ENCODE assay signal across 8 cellular contexts in genomic region chr6:57173886-57174510, GRCh38. TPM values are rescaled to one million over a fixed set of nuclear protein-coding genes. Genes with fewer than 3 reads are reported as not detected.
A peak's percentile ranks its signal among the peaks of the same experiment; 100 is the strongest.
DNase-seq lines count a peak whose midpoint lies in the region; ATAC-seq and TF ChIP-seq lines count a peak whose summit lies in the region.

No MANE protein-coding gene starts in this region.

- H3K9me3 ChIP-seq in HEK293 (ENCODE audit: control insufficient read depth, insufficient read depth, low read depth, low read length), result no peaks in the 10 kb centered on the region
- H3K9me3 ChIP-seq in iPS-18a (ENCODE audit: control insufficient read depth, low read depth, low read length), result no peaks in the 10 kb centered on the region
- H3K9me3 ChIP-seq in tibial artery, result no peaks in the 10 kb centered on the region

- peaks cover 17% of the 10 kb centered on the region for H3K27me3 ChIP-seq in iPS-18a (ENCODE audit: control insufficient read depth, insufficient read depth, low read length)
- H3K27me3 ChIP-seq in tibial artery, result no peaks in the 10 kb centered on the region

- H3K9me3 Mint-ChIP-seq in activated B cell treated with CpG ODN at 0.5 μM for 24 hours, result no peaks in the 10 kb centered on the region

- H3K27ac ChIP-seq in HEK293 (ENCODE audit: extremely low read depth, low read depth, low read length) (peak overlapping the region; percentile 34; the same call in 1 of the 2 replicates), iPS-18a (ENCODE audit: low read length) (no peak overlapping the region), tibial artery (peak overlapping the region; percentile 90 to 92)

- H3K4me3 ChIP-seq in AG10803 (ENCODE audit: low read length), result peak overlapping the region; percentile 92
- H3K4me3 ChIP-seq in HEK293 (ENCODE audit: low read depth, low read length), result peak overlapping the region; percentile 65
- H3K4me3 ChIP-seq in iPS-18a (ENCODE audit: low read length), result peak overlapping the region; percentile 85
- H3K4me3 ChIP-seq in tibial artery, result peak overlapping the region; percentile 68 to 92
- H3K4me3 ChIP-seq in lower leg skin (ENCODE audit: low read depth, poor library complexity, severe bottlenecking), result no peak overlapping the region

- no peak for ATAC-seq in activated B cell treated with CpG ODN at 0.5 μM for 24 hours (ENCODE audit: low read depth)

- H3K27ac Mint-ChIP-seq in activated B cell treated with CpG ODN at 0.5 μM for 24 hours, result peak overlapping the region; percentile 41

- intact Hi-C loops in activated B cell treated with CpG ODN at 0.5 μM for 24 hours (cut with micrococcal nuclease), result loop anchor here (2.0 to 5.0 kb wide), 3 partner anchors 67 to 787 kb away; no protein-coding TSS in a partner anchor
- intact Hi-C loops in tibial artery (cut with DNase I; ENCODE audit: low total_unique reads), result loop anchor here (5.0 to 10.0 kb wide), 2 partner anchors 48 to 91 kb away; partner anchors contain the start of gene RAB23
- intact Hi-C loops in lower leg skin (cut with DNase I; ENCODE audit: low total_unique reads), result no loop called here

- CTCF ChIA-PET in HEK293 (lab: Yijun Ruan, JAX), result interaction anchor here (0.6 kb wide), 1 partner anchor 271 kb away, joined by 3 read pairs; no protein-coding TSS in a partner anchor
- CTCF ChIA-PET in activated B cell treated with CpG ODN at 0.5 μM for 24 hours (lab: Charles Lee), result no interaction called here

- H3K36me3 ChIP-seq in HEK293 (ENCODE audit: control insufficient read depth in 2 of 2, insufficient read depth in 1 of 2, low read length in 2 of 2) (peaks cover 0 to 5% of the 10 kb centered on the region in 2 experiments; a peak in 2 of 3 replicates), iPS-18a (ENCODE audit: control insufficient read depth, low read depth, low read length) (no peaks in the 10 kb centered on the region), tibial artery (no peaks in the 10 kb centered on the region)

- POLR2A ChIA-PET in HEK293 (lab: Yijun Ruan, JAX) (no interaction called here), activated B cell treated with CpG ODN at 0.5 μM for 24 hours (lab: Charles Lee) (interaction anchor here (0.6 kb wide), 1 partner anchor 91 kb away, joined by 3 read pairs; no protein-coding TSS in a partner anchor)

- DNase-seq in AG10803 (ENCODE audit: low read depth) (peak; percentile 85), activated B cell treated with CpG ODN at 0.5 μM for 24 hours (no peak), tibial artery (no peak), NCI-H146 (lab: John Stamatoyannopoulos, UW) (no peak), lower leg skin (ENCODE audit: low spot score in 2 of 2) (no peak), NCI-H774 (lab: John Stamatoyannopoulos, UW) (no peak)

- peaks cover 26% of the 10 kb centered on the region for H3K4me1 Mint-ChIP-seq in activated B cell treated with CpG ODN at 0.5 μM for 24 hours

- H3K4me1 ChIP-seq in HEK293 (ENCODE audit: control insufficient read depth, insufficient read depth, low read length), result peaks cover 14% of the 10 kb centered on the region; the same call in 1 of the 2 replicates
- H3K4me1 ChIP-seq in iPS-18a (ENCODE audit: control insufficient read depth, low read depth, low read length), result peaks cover 21% of the 10 kb centered on the region
- H3K4me1 ChIP-seq in tibial artery, result peaks cover 1 to 47% (median 35%) of the 10 kb centered on the region in 4 donors

- TF ChIP-seq CTCF in AG10803 (conservative IDR thresholded peaks at IDR 0.05; ENCODE audit: low read length) (no peak), HEK293 (tag by site-specific recombination; IDR thresholded peaks at IDR 0.05) (no peak), activated B cell treated with CpG ODN at 0.5 μM for 24 hours (IDR thresholded peaks at IDR 0.05) (no peak), tibial artery (IDR thresholded peaks at IDR 0.05) (no peak), lower leg skin (IDR thresholded peaks at IDR 0.05) (no peak)

- peaks cover 4% of the 10 kb centered on the region for H3K36me3 Mint-ChIP-seq in activated B cell treated with CpG ODN at 0.5 μM for 24 hours (ENCODE audit: low read depth)

- H3K27me3 Mint-ChIP-seq in activated B cell treated with CpG ODN at 0.5 μM for 24 hours, result no peaks in the 10 kb centered on the region

- no peak for TF ChIP-seq POLR2A in lower leg skin (IDR thresholded peaks at IDR 0.05)

- WGBS in lower leg skin, 2 donors, result 55 to 61% methylated on average over 5 of the region's 5 CpGs

- peak overlapping the region; percentile 92 for H3K4me3 Mint-ChIP-seq in activated B cell treated with CpG ODN at 0.5 μM for 24 hours

- H3K9ac ChIP-seq in iPS-18a (ENCODE audit: low read length), result peak overlapping the region; percentile 63

TF ChIP-seq in HEK293, 187 proteins besides CTCF, POLR2A, EP300 and RAD21 (continues in another document):
- TF ChIP-seq ZNF169 (tag by site-specific recombination; IDR thresholded peaks at IDR 0.05) (no peak), PRDM1 (tag by site-specific recombination; IDR thresholded peaks at IDR 0.05) (peak; percentile 89), GLI4 (tag by site-specific recombination; IDR thresholded peaks at IDR 0.05) (no peak), ZSCAN16 (tag by site-specific recombination; IDR thresholded peaks at IDR 0.05) (no peak), SP7 (tag by site-specific recombination; IDR thresholded peaks at IDR 0.05) (peak; percentile 28; the same call in 1 of the 2 replicates), ZNF394 (tag by site-specific recombination; IDR thresholded peaks at IDR 0.05; ENCODE audit: borderline replicate concordance) (peak; percentile 14; the same call in 1 of the 2 replicates), ZNF600 (tag by site-specific recombination; IDR thresholded peaks at IDR 0.05) (peak; percentile 79; the same call in 1 of the 2 replicates), HIC1 (tag by site-specific recombination; IDR thresholded peaks at IDR 0.05) (no peak), ZBTB48 (tag by site-specific recombination; IDR thresholded peaks at IDR 0.05) (peak; percentile 86), HOXC10 (CRISPR knock-in tag; IDR thresholded peaks at IDR 0.05) (no peak), PATZ1 (tag by site-specific recombination; IDR thresholded peaks at IDR 0.05) (no peak), KLF16 (tag by site-specific recombination; IDR thresholded peaks at IDR 0.05) (no peak), ZNF660 (tag by site-specific recombination; IDR thresholded peaks at IDR 0.05) (peak; percentile 17; the same call in 1 of the 2 replicates)

RNA-seq across cellular contexts. Expression of gene BAG2, which starts 1.9 kb away (rescaled TPM):
- 3.9 and 4.3 TPM in 2 replicates for total RNA-seq in activated B cell treated with CpG ODN at 0.5 μM for 24 hours
- total RNA-seq in lower leg skin, result 1 to 10 TPM in 2 of 4 donors, under 1 TPM in 2; 0.49 to 1.2 (median 1.0) TPM

RNA-seq across cellular contexts. Expression of gene RAB23, which starts 48.1 kb away (rescaled TPM):
- total RNA-seq in activated B cell treated with CpG ODN at 0.5 μM for 24 hours, result 0.32 and 0.49 TPM in 2 replicates
- total RNA-seq in lower leg skin, result 1 to 10 TPM; 4.7 to 9.8 (median 6.9) TPM
